In the genomic region with DNA sequence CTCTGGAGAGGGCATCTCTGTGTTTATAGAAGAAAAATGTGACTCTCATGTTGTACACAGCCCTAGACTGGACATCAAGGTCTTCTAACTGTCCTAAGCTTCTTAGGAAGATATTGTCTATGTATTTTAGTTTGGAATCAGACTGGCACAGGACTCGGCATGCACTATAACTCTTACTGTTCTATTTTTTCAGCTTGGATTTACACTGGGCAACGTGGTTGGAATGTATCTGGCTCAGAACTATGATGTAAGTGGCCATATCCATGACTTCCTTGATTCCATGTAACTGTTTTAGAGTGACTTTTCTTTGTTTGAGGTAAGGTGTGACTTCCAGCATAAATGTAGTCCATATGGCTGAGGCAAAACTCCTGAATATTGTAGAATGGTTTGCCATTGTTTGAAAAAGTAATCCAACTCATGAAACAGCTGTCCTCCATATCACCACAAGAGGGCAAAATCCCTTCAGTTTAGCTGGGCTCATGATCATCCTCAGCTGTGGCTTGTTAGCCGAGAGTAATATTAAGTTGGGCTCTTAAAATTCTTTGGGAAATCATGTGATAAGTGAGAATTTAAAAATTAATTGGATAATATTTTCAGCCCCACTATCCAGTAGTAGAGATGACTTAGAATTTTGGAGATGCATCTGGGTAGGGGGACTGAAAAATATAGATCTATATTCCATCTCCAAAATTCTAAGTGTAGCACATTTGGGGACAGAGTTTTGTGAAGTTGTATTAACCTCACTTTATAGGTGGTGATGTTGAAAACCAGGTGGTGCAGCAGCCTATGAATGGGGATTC, we compare ENCODE assay signal across 8 cellular contexts. TPM values are rescaled to one million over a fixed set of nuclear protein-coding genes. Genes with fewer than 3 reads are reported as not detected.
A peak's percentile ranks its signal among the peaks of the same experiment; 100 is the strongest.
DNase-seq lines count a peak whose midpoint lies in the region; ATAC-seq and TF ChIP-seq lines count a peak whose summit lies in the region.

No MANE protein-coding gene starts in this region.

- ATAC-seq in GM21619 (IDR thresholded peaks at IDR 0.05; ENCODE audit: unreplicated experiment), result peak; percentile 81
- ATAC-seq in esophagus mucosa, result peak; percentile 73

- no peaks in the 10 kb centered on the region for H3K27me3 ChIP-seq in SJSA1 (replicated peaks)

- H3K4me1 ChIP-seq in SJSA1 (replicated peaks), result peaks cover 34% of the 10 kb centered on the region

- peaks cover 41% of the 10 kb centered on the region for H3K36me3 Mint-ChIP-seq in nephron progenitor cell (ENCODE audit: low read depth)

- H3K27ac ChIP-seq in SJSA1, result peak overlapping the region; percentile 79

- TF ChIP-seq CTCF in LNCaP clone FGC (IDR thresholded peaks at IDR 0.05; ENCODE audit: control insufficient read depth, extremely low read depth, insufficient read depth), result peak; percentile 82
- peak; percentile 74 for TF ChIP-seq CTCF in nephron progenitor cell (IDR thresholded peaks at IDR 0.05)

- H3K27me3 Mint-ChIP-seq in nephron progenitor cell (ENCODE audit: low read depth, poor library complexity), result no peaks in the 10 kb centered on the region

- H3K4me1 Mint-ChIP-seq in nephron progenitor cell, result peaks cover 25% of the 10 kb centered on the region

- no peak overlapping the region for H3K4me3 Mint-ChIP-seq in nephron progenitor cell

- peaks cover 13% of the 10 kb centered on the region for H3K9me3 Mint-ChIP-seq in nephron progenitor cell

- no peak overlapping the region for H3K4me3 ChIP-seq in LNCaP clone FGC (ENCODE audit: low read depth, low read length)
- no peak overlapping the region for H3K4me3 ChIP-seq in SJSA1

- peak overlapping the region; percentile 62 for H3K27ac Mint-ChIP-seq in nephron progenitor cell

- peaks cover 45% of the 10 kb centered on the region for H3K36me3 ChIP-seq in SJSA1

- H3K9me3 ChIP-seq in SJSA1 (replicated peaks), result no peaks in the 10 kb centered on the region

- DNase-seq in EL, result peak; percentile 71
- no peak for DNase-seq in LNCaP clone FGC (ENCODE audit: low read depth)
- peak in 1 of 2 experiments; percentile 64 for DNase-seq in SJSA1 (ENCODE audit: low read depth in 1 of 2, low spot score in 2 of 2)
- no peak for DNase-seq in nephron progenitor cell
- DNase-seq in C1 segment of cervical spinal cord (lab: John Stamatoyannopoulos, UW), result no peak
- no peak for DNase-seq in NK-92 treated with Interleukin-12 subunit alpha and Interleukin-12 subunit beta, amount 100 ng/mL, for 24 hours (lab: John Stamatoyannopoulos, UW)

RNA-seq across cellular contexts. Expression of a gene that starts 10.4 kb away (rescaled TPM):
- total RNA-seq in SJSA1 (2014; rRNA removed; shearing (Covaris generic)), result 15.3 and 18.6 TPM in 2 replicates
- 45.4 TPM for total RNA-seq in esophagus mucosa

RNA-seq across cellular contexts. Expression of a gene that starts 55.2 kb away (rescaled TPM):
- total RNA-seq in SJSA1 (2014; rRNA removed; shearing (Covaris generic)), result not detected in 2 replicates
- total RNA-seq in esophagus mucosa, result 3.0 TPM
